Comparison of ENCODE assay signal across 21 cellular contexts in genomic region chr4:13427599-13428325, GRCh38. TPM values are rescaled to one million over a fixed set of nuclear protein-coding genes. Genes with fewer than 3 reads are reported as not detected.
DNase-seq lines count a peak whose midpoint lies in the region; ATAC-seq and TF ChIP-seq lines count a peak whose summit lies in the region.
"Had no signal": no experiment of that assay in that cellular context is flagged by ENCODE, and none has a peak within 500 bp of the region (broad histone marks: within the 10 kb centered on the region; RNA-seq: fewer than 3 reads in every experiment).

No MANE protein-coding gene starts in this region.

- no peak overlapping the region for H3K27ac ChIP-seq in H9 (ENCODE audit: insufficient read length, low read depth, low read length)
- H3K27ac ChIP-seq: GM23248, right atrium auricular region, testis had no signal

- H4K5ac ChIP-seq in H9 (ENCODE audit: insufficient read length, low read depth, low read length) = no peak overlapping the region

- no peaks in the 10 kb centered on the region; the same call in 1 of the 2 replicates for H3K4me1 ChIP-seq in H9 (ENCODE audit: insufficient read depth, low read length)
- H3K4me1 ChIP-seq: right atrium auricular region, testis had no signal

- H3K4ac ChIP-seq in H9 (ENCODE audit: low read depth, low read length) = no peak overlapping the region

- H2BK20ac ChIP-seq in H9 (ENCODE audit: low read depth, low read length, poor library complexity, severe bottlenecking) = no peak overlapping the region

- H3K23ac ChIP-seq in H9 (ENCODE audit: insufficient read length, low read depth, low read length) = no peak overlapping the region

- no peak overlapping the region for H4K91ac ChIP-seq in H9 (ENCODE audit: insufficient read length, low read depth, low read length)

- no peaks in the 10 kb centered on the region for H3K23me2 ChIP-seq in H9 (ENCODE audit: insufficient read length, low read depth, low read length, poor library complexity, severe bottlenecking)

- no peak overlapping the region for H2BK12ac ChIP-seq in H9 (ENCODE audit: insufficient read length, low read depth, low read length)

- no peak overlapping the region for H2BK5ac ChIP-seq in H9 (ENCODE audit: insufficient read length, low read length)

- no peak overlapping the region for H3T11ph ChIP-seq in H9 (ENCODE audit: low read length)

- H3K4me1 Mint-ChIP-seq in H9 = peaks cover 28% of the 10 kb centered on the region in 2 experiments
- peaks cover 32% of the 10 kb centered on the region for H3K4me1 Mint-ChIP-seq in WTC11
- H3K4me1 Mint-ChIP-seq in nephron progenitor cell = peaks cover 11% of the 10 kb centered on the region

- H2BK15ac ChIP-seq in H9 (ENCODE audit: low read depth, low read length) = no peak overlapping the region

- H2BK120ac ChIP-seq in H9 (ENCODE audit: low read depth, low read length, poor library complexity, severe bottlenecking) = no peak overlapping the region

- CTCF ChIA-PET in WTC11 (lab: Charles Lee) = interaction anchor here (1.4 kb wide), 1 partner anchor 179 kb away, joined by 5 read pairs; no protein-coding TSS in a partner anchor

- H3K9me3 ChIP-seq in H9 (ENCODE audit: control insufficient read depth, low read depth, low read length) = no peaks in the 10 kb centered on the region
- H3K9me3 ChIP-seq: right atrium auricular region, testis had no signal

- H3K36me3 Mint-ChIP-seq in H9 (ENCODE audit: insufficient read depth in 1 of 3, low read depth in 3 of 3) = peaks cover 6 to 16% (median 11%) of the 10 kb centered on the region in 3 experiments
- peaks cover 8% of the 10 kb centered on the region for H3K36me3 Mint-ChIP-seq in WTC11
- peaks cover 77% of the 10 kb centered on the region for H3K36me3 Mint-ChIP-seq in nephron progenitor cell (ENCODE audit: low read depth)

- no peaks in the 10 kb centered on the region for H3K27me3 Mint-ChIP-seq in H9 (ENCODE audit: low read depth)
- no peaks in the 10 kb centered on the region for H3K27me3 Mint-ChIP-seq in WTC11 (ENCODE audit: low read depth)
- H3K27me3 Mint-ChIP-seq in nephron progenitor cell (ENCODE audit: low read depth, poor library complexity) = peaks cover 3% of the 10 kb centered on the region
- H3K27me3 Mint-ChIP-seq: central memory CD8-positive, alpha-beta T cell had no signal

- H3K79me1 ChIP-seq in H9 (ENCODE audit: insufficient read depth, low read depth, low read length, poor library complexity, severe bottlenecking) = no peaks in the 10 kb centered on the region

- H3K14ac ChIP-seq in H9 (ENCODE audit: insufficient read depth, low read length) = no peak overlapping the region

- ATAC-seq in WTC11 (peak; percentile 40), GM21381 (IDR thresholded peaks at IDR 0.05; ENCODE audit: unreplicated experiment) (no peak)
- ATAC-seq: stimulated activated effector memory CD8-positive, alpha-beta T cell treated with anti-CD3 and anti-CD28 coated beads, Interleukin-12 subunit alpha, Interleukin-12 subunit beta, amount 100 ng/mL, for 72 hours had no signal

- DNase-seq in H9 (no peak), WTC11 (ENCODE audit: low spot score) (no peak), fibroblast of peridontal ligament (ENCODE audit: extremely low read depth) (peak; percentile 18), nephron progenitor cell (no peak), NCI-H1092 treated with DMSO at 0.1 percent for 48 hours (lab: John Stamatoyannopoulos, UW) (no peak), superior temporal gyrus (ENCODE audit: extremely low spot score) (no peak), NCI-H345 treated with DMSO at 0.1 percent for 48 hours (lab: John Stamatoyannopoulos, UW; ENCODE audit: unreplicated experiment) (no peak)
- DNase-seq: amygdala; effector memory CD4-positive, alpha-beta T cell; EL; GM23248; NCI-H1417 treated with DMSO at 0.1 percent for 48 hours; NCI-H2171; NCI-H748 treated with DMSO at 0.1 percent for 48 hours; SIG-M5; T-helper 1 cell; testis had no signal

- no peak overlapping the region for H3K18ac ChIP-seq in H9 (ENCODE audit: insufficient read length, low read depth, low read length)

- H3K27me3 ChIP-seq in H9 (ENCODE audit: insufficient read depth, low read length) = no peaks in the 10 kb centered on the region
- H3K27me3 ChIP-seq: right atrium auricular region, testis had no signal

- H2AK5ac ChIP-seq in H9 (ENCODE audit: insufficient read length, low read length) = no peak overlapping the region

- H3K9me3 Mint-ChIP-seq in H9 (no peaks in the 10 kb centered on the region; a peak in 2 of 5 replicates), WTC11 (no peaks in the 10 kb centered on the region; the same call in 1 of the 2 replicates), nephron progenitor cell (peaks cover 32% of the 10 kb centered on the region)
- H3K9me3 Mint-ChIP-seq: central memory CD8-positive, alpha-beta T cell had no signal

- H3K4me3 Mint-ChIP-seq in H9 (no peak overlapping the region), WTC11 (no peak overlapping the region; the same call in 1 of the 2 replicates), nephron progenitor cell (no peak overlapping the region)
- H3K4me3 Mint-ChIP-seq: central memory CD8-positive, alpha-beta T cell; stimulated activated effector memory CD8-positive, alpha-beta T cell treated with anti-CD3 and anti-CD28 coated beads, Interleukin-12 subunit alpha, Interleukin-12 subunit beta, amount 100 ng/mL, for 72 hours had no signal

- H3K4me2 ChIP-seq in H9 (ENCODE audit: insufficient read depth, insufficient read length, low read length) = no peak overlapping the region

- TF ChIP-seq CTCF in H9 (conservative IDR thresholded peaks at IDR 0.05) (no peak), WTC11 (IDR thresholded peaks at IDR 0.05) (no peak), nephron progenitor cell (IDR thresholded peaks at IDR 0.05) (no peak)

- no CpG with 5 or more reads among the region's 20 CpGs for WGBS in H9 (ENCODE audit: extremely low coverage, insufficient read length, low lambda C conversion rate)

- no peaks in the 10 kb centered on the region for H3K79me2 ChIP-seq in H9 (ENCODE audit: insufficient read depth, low read length)

- H3K56ac ChIP-seq in H9 (ENCODE audit: insufficient read length, low read depth, low read length) = no peak overlapping the region

- no peak overlapping the region for H2AFZ ChIP-seq in H9 (ENCODE audit: low read length)
- H2AFZ ChIP-seq: GM23248 had no signal

- H3K27ac Mint-ChIP-seq in H9 (peak overlapping the region; percentile 2 to 86 (median 48); a peak in 4 of 7 replicates), WTC11 (peak overlapping the region; percentile 91), nephron progenitor cell (peak overlapping the region; percentile 21)
- H3K27ac Mint-ChIP-seq: stimulated activated effector memory CD8-positive, alpha-beta T cell treated with anti-CD3 and anti-CD28 coated beads, Interleukin-12 subunit alpha, Interleukin-12 subunit beta, amount 100 ng/mL, for 72 hours had no signal

- H4K20me1 ChIP-seq in H9 (ENCODE audit: control insufficient read depth, insufficient read depth, insufficient read length) = no peaks in the 10 kb centered on the region

- no peak overlapping the region for H3K9ac ChIP-seq in H9 (ENCODE audit: extremely low read depth, insufficient read length, low read length)
- H3K9ac ChIP-seq: GM23248 had no signal

- no peak overlapping the region for H4K8ac ChIP-seq in H9 (replicated peaks; ENCODE audit: insufficient read length, low read depth, low read length)

- POLR2A ChIA-PET in WTC11 (lab: Charles Lee) = no interaction called here

TF ChIP-seq in WTC11, 78 proteins besides CTCF, POLR2A, EP300 and RAD21:
- TF ChIP-seq NR3C1 (CRISPR knock-in tag; conservative IDR thresholded peaks at IDR 0.05; ENCODE audit: low read depth) (no peak), STAT6 (CRISPR knock-in tag; conservative IDR thresholded peaks at IDR 0.05; ENCODE audit: low read depth) (no peak), ZNF138 (CRISPR knock-in tag; conservative IDR thresholded peaks at IDR 0.05) (no peak), ZNF121 (CRISPR knock-in tag; IDR thresholded peaks at IDR 0.05) (no peak), MLX (CRISPR knock-in tag; IDR thresholded peaks at IDR 0.05) (no peak), E2F4 (CRISPR knock-in tag; IDR thresholded peaks at IDR 0.05; ENCODE audit: borderline replicate concordance, low read depth) (no peak)

RNA-seq across cellular contexts. Expression of gene RAB28, which starts 56.4 kb away (rescaled TPM):
- total RNA-seq in H9 (2021) (17.7 and 19.8 TPM in 2 replicates), WTC11 (2021) (17.1 to 18.4 TPM (median 17.4 TPM) in 3 replicates)

Comparison
In these comparisons a context has a peak if more than half of its experiments do, and no peak if none do; other contexts are left out.
1. H3K27ac Mint-ChIP-seq: peak in every context shown above with its lines; median percentile 91 in WTC11; 48 in H9; 21 in nephron progenitor cell.